22 cellular contexts compared by ENCODE assay signal in the genomic region with DNA sequence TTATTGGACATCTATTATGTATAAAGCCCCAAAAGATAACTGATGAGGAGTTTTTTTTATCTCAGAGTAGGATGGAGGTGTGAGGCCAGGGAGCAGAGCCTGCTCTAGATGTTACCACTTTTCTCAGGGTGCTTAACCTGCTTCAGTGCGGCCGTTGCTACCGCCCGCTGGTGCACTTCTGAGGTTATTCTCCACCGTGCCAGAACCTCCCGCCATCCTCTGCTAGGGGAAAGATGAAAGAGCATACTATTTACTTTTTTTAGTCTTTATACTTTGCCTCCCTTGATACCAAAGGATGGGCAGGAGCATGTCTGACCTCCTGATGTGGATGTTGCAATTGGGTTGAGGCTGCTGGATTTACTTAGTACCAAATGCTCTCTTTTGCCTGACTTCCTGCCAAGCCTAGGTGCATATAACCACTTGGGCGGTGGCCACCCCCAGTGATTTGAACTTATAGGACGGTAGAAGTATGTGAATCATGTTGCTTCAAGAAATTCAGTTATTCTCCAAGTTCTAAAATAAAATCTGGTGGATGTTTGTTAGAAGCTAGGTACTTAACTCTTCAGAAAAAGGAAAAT.
"Had no signal": no experiment of that assay in that cellular context is flagged by ENCODE, and none has a peak within 500 bp of the region (broad histone marks: within the 10 kb centered on the region; RNA-seq: fewer than 3 reads in every experiment).

No MANE protein-coding gene starts in this region.

- H3K27me3 Mint-ChIP-seq: activated naive CD8-positive, alpha-beta T cell treated with anti-CD3 and anti-CD28 coated beads, Interleukin-2, amount 10 ng/mL, durations not matched to agents 7 days and 5 days had no signal

- H3K9me3 Mint-ChIP-seq: activated CD8-positive, alpha-beta T cell treated with anti-CD3 and anti-CD28 coated beads for 36 hours had no signal

- H3K4me1 Mint-ChIP-seq: activated naive CD8-positive, alpha-beta T cell treated with anti-CD3 and anti-CD28 coated beads, Interleukin-2, amount 10 ng/mL, durations not matched to agents 7 days and 5 days had no signal

- H3K4me3 ChIP-seq: breast epithelium, K562 had no signal

- H3K27ac Mint-ChIP-seq: activated CD4-positive, alpha-beta T cell treated with anti-CD3 and anti-CD28 coated beads for 36 hours; activated CD8-positive, alpha-beta T cell treated with anti-CD3 and anti-CD28 coated beads for 36 hours; activated naive CD8-positive, alpha-beta T cell treated with anti-CD3 and anti-CD28 coated beads, Interleukin-2, amount 10 ng/mL, durations not matched to agents 7 days and 5 days had no signal

- H3K36me3 Mint-ChIP-seq: activated naive CD8-positive, alpha-beta T cell treated with anti-CD3 and anti-CD28 coated beads, Interleukin-2, amount 10 ng/mL, durations not matched to agents 7 days and 5 days had no signal

- H3K4me3 Mint-ChIP-seq: activated CD4-positive, alpha-beta T cell treated with anti-CD3 and anti-CD28 coated beads for 36 hours; activated CD8-positive, alpha-beta T cell treated with anti-CD3 and anti-CD28 coated beads for 36 hours; activated naive CD8-positive, alpha-beta T cell treated with anti-CD3 and anti-CD28 coated beads, Interleukin-2, amount 10 ng/mL, durations not matched to agents 7 days and 5 days had no signal

- H3K9me3 ChIP-seq: breast epithelium, SK-N-SH had no signal

- H3K36me3 ChIP-seq: breast epithelium, WERI-Rb-1 had no signal

- ATAC-seq: activated CD4-positive, alpha-beta T cell treated with anti-CD3 and anti-CD28 coated beads for 36 hours; activated CD8-positive, alpha-beta T cell treated with anti-CD3 and anti-CD28 coated beads for 36 hours; K562; Right ventricle myocardium inferior had no signal

- H3K27ac ChIP-seq: WERI-Rb-1 had no signal

- H3K4me1 ChIP-seq: breast epithelium had no signal

- DNase-seq: activated CD4-positive, alpha-beta T cell treated with anti-CD3 and anti-CD28 coated beads for 36 hours; activated CD8-positive, alpha-beta memory T cell treated with anti-CD3 and anti-CD28 coated beads, Interleukin-2, amount 50 U/mL, for 48 hours; activated CD8-positive, alpha-beta T cell treated with anti-CD3 and anti-CD28 coated beads for 36 hours; activated naive CD4-positive, alpha-beta T cell treated with anti-CD3 and anti-CD28 coated beads, Interleukin-2, amount 50 U/mL, for 16 hours; activated naive CD8-positive, alpha-beta T cell treated with anti-CD3 and anti-CD28 coated beads, Interleukin-2, amount 10 ng/mL, durations not matched to agents 7 days and 5 days; activated T-cell treated with anti-CD3 and anti-CD28 coated beads, Interleukin-2, amount 50 U/mL, for 1 hour; aorta; central memory CD4-positive, alpha-beta T cell; Karpas-422; NCI-H1105 treated with DMSO at 0.1 percent for 48 hours; NCI-H1436 treated with DMSO at 0.1 percent for 48 hours; NCI-H187 treated with DMSO at 0.1 percent for 48 hours; NCI-H2081 treated with DMSO at 0.1 percent for 48 hours; NCI-H446 treated with DMSO at 0.1 percent for 48 hours; NCI-H524 treated with DMSO at 0.1 percent for 48 hours; NCI-H82; SK-N-SH; T-helper 1 cell; WERI-Rb-1 had no signal

- H3K27me3 ChIP-seq: breast epithelium had no signal
